23 cellular contexts compared by ENCODE assay signal in the genomic region with DNA sequence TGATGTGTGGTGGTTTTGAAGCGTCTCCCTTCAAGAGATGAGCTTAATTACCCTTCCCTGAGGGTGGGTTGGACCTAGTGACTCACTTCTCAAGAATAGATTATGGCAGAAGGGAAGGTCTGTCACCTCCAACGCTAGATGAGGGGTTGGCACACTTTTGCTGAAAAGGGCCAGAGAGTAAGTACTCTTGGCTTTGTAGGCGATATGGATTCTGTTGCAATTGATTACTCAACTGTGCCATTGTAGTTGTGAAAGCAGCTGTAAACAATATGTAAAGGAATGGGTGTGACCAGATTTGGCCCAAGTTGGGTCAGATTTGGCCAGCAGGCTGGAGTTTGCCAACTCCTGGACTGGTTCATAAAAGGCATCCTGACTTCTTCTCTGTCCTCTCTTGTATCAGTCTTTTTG. TPM values are rescaled to one million over a fixed set of nuclear protein-coding genes. Genes with fewer than 3 reads are reported as not detected.
A peak's percentile ranks its signal among the peaks of the same experiment; 100 is the strongest.
DNase-seq lines count a peak whose midpoint lies in the region; ATAC-seq and TF ChIP-seq lines count a peak whose summit lies in the region.
"Had no signal": no experiment of that assay in that cellular context is flagged by ENCODE, and none has a peak within 500 bp of the region (broad histone marks: within the 10 kb centered on the region; RNA-seq: fewer than 3 reads in every experiment).

No MANE protein-coding gene starts in this region.

- no peak for TF ChIP-seq POLR2A in Peyer's patch (IDR thresholded peaks at IDR 0.05)

- TF ChIP-seq CTCF in Peyer's patch (IDR thresholded peaks at IDR 0.05): no peak

- no peaks in the 10 kb centered on the region for H3K36me3 ChIP-seq in Peyer's patch
- H3K36me3 ChIP-seq: adrenal gland, cardiac muscle cell, prostate gland, tibial artery had no signal

- no peaks in the 10 kb centered on the region for H3K4me1 Mint-ChIP-seq in activated CD4-positive, alpha-beta memory T cell treated with anti-CD3 and anti-CD28 coated beads for 36 hours (ENCODE audit: low read depth)
- no peaks in the 10 kb centered on the region for H3K4me1 Mint-ChIP-seq in activated CD4-positive, alpha-beta memory T cell treated with anti-CD3 and anti-CD28 coated beads, Interleukin-2, amount 10 ng/mL, durations not matched to agents 7 days and 5 days
- H3K4me1 Mint-ChIP-seq in stimulated activated effector memory CD8-positive, alpha-beta T cell treated with anti-CD3 and anti-CD28 coated beads, Interleukin-12 subunit alpha, Interleukin-12 subunit beta, amount 100 ng/mL, for 72 hours: no peaks in the 10 kb centered on the region
- H3K4me1 Mint-ChIP-seq: nephron progenitor cell had no signal

- no peaks in the 10 kb centered on the region for H3K27me3 ChIP-seq in Peyer's patch
- H3K27me3 ChIP-seq: adrenal gland, cardiac muscle cell, tibial artery had no signal

- intact Hi-C loops in activated CD4-positive, alpha-beta memory T cell treated with anti-CD3 and anti-CD28 coated beads for 36 hours (cut with micrococcal nuclease): no loop called here

- no peak overlapping the region for H3K4me3 ChIP-seq in Peyer's patch
- H3K4me3 ChIP-seq: adrenal gland, cardiac muscle cell, GM23338, prostate gland, tibial artery had no signal

- DNase-seq in activated CD4-positive, alpha-beta memory T cell treated with anti-CD3 and anti-CD28 coated beads for 36 hours: peak; percentile 8
- DNase-seq in activated CD4-positive, alpha-beta memory T cell treated with anti-CD3 and anti-CD28 coated beads, Interleukin-2, amount 10 ng/mL, durations not matched to agents 7 days and 5 days: no peak
- DNase-seq in NOMO-1 treated with dmso at 0.1 percent for 144 hours (lab: John Stamatoyannopoulos, UW; ENCODE audit: unreplicated experiment) (peak; percentile 21), fibroblast of peridontal ligament (ENCODE audit: extremely low read depth) (peak; percentile 82), Peyer's patch (no peak), SHP77 treated with DMSO at 0.1 percent for 48 hours (lab: John Stamatoyannopoulos, UW) (no peak)
- DNase-seq in stimulated activated effector memory CD8-positive, alpha-beta T cell treated with anti-CD3 and anti-CD28 coated beads, Interleukin-12 subunit alpha, Interleukin-12 subunit beta, amount 100 ng/mL, for 72 hours (ENCODE audit: low spot score in 2 of 2): no peak
- DNase-seq: activated CD4-positive, CD25-positive, alpha-beta regulatory T cell treated with anti-CD3 and anti-CD28 coated beads, Interleukin-2, amount 50 U/mL, for 72 hours; CD8-positive, alpha-beta T cell; DMS79 treated with DMSO at 0.1 percent for 48 hours; foreskin keratinocyte; mesendoderm; NCI-H2029 treated with DMSO at 0.1 percent for 48 hours; NCI-H524 treated with DMSO at 0.1 percent for 48 hours; nephron progenitor cell; stimulated activated CD4-positive, alpha-beta T cell treated with anti-CD3 and anti-CD28 coated beads, Interleukin-12 subunit alpha, Interleukin-12 subunit beta, amount 100 ng/mL, for 4 hours had no signal

- no peak overlapping the region for H3K4me3 Mint-ChIP-seq in activated CD4-positive, alpha-beta memory T cell treated with anti-CD3 and anti-CD28 coated beads for 36 hours
- no peak overlapping the region for H3K4me3 Mint-ChIP-seq in activated CD4-positive, alpha-beta memory T cell treated with anti-CD3 and anti-CD28 coated beads, Interleukin-2, amount 10 ng/mL, durations not matched to agents 7 days and 5 days
- H3K4me3 Mint-ChIP-seq in stimulated activated effector memory CD8-positive, alpha-beta T cell treated with anti-CD3 and anti-CD28 coated beads, Interleukin-12 subunit alpha, Interleukin-12 subunit beta, amount 100 ng/mL, for 72 hours: no peak overlapping the region
- H3K4me3 Mint-ChIP-seq: CD8-positive, alpha-beta T cell; GM23338; nephron progenitor cell had no signal

- no peak overlapping the region for H3K27ac Mint-ChIP-seq in activated CD4-positive, alpha-beta memory T cell treated with anti-CD3 and anti-CD28 coated beads for 36 hours
- no peak overlapping the region for H3K27ac Mint-ChIP-seq in activated CD4-positive, alpha-beta memory T cell treated with anti-CD3 and anti-CD28 coated beads, Interleukin-2, amount 10 ng/mL, durations not matched to agents 7 days and 5 days
- H3K27ac Mint-ChIP-seq in stimulated activated effector memory CD8-positive, alpha-beta T cell treated with anti-CD3 and anti-CD28 coated beads, Interleukin-12 subunit alpha, Interleukin-12 subunit beta, amount 100 ng/mL, for 72 hours: no peak overlapping the region
- H3K27ac Mint-ChIP-seq: CD8-positive, alpha-beta T cell; GM23338; nephron progenitor cell had no signal

- POLR2A ChIA-PET in activated CD4-positive, alpha-beta memory T cell treated with anti-CD3 and anti-CD28 coated beads for 36 hours (lab: Charles Lee): no interaction called here
- POLR2A ChIA-PET in activated CD4-positive, alpha-beta memory T cell treated with anti-CD3 and anti-CD28 coated beads, Interleukin-2, amount 10 ng/mL, durations not matched to agents 7 days and 5 days (lab: Charles Lee): no interaction called here

- ATAC-seq in stimulated activated effector memory CD8-positive, alpha-beta T cell treated with anti-CD3 and anti-CD28 coated beads, Interleukin-12 subunit alpha, Interleukin-12 subunit beta, amount 100 ng/mL, for 72 hours: peak; percentile 52
- no peak for ATAC-seq in HG03460 (IDR thresholded peaks at IDR 0.05; ENCODE audit: unreplicated experiment)
- ATAC-seq: CD8-positive, alpha-beta T cell; foreskin keratinocyte; GM23338 had no signal

- H3K27me3 Mint-ChIP-seq in activated CD4-positive, alpha-beta memory T cell treated with anti-CD3 and anti-CD28 coated beads for 36 hours: no peaks in the 10 kb centered on the region
- peaks cover 20% of the 10 kb centered on the region for H3K27me3 Mint-ChIP-seq in activated CD4-positive, alpha-beta memory T cell treated with anti-CD3 and anti-CD28 coated beads, Interleukin-2, amount 10 ng/mL, durations not matched to agents 7 days and 5 days

- H3K9me3 ChIP-seq in Peyer's patch: no peaks in the 10 kb centered on the region
- H3K9me3 ChIP-seq: adrenal gland, prostate gland, SK-N-SH, tibial artery had no signal

- H3K27ac ChIP-seq in Peyer's patch: no peak overlapping the region
- H3K27ac ChIP-seq: adrenal gland, cardiac muscle cell, foreskin keratinocyte, tibial artery had no signal

- H3K36me3 Mint-ChIP-seq in activated CD4-positive, alpha-beta memory T cell treated with anti-CD3 and anti-CD28 coated beads for 36 hours: no peaks in the 10 kb centered on the region
- no peaks in the 10 kb centered on the region for H3K36me3 Mint-ChIP-seq in activated CD4-positive, alpha-beta memory T cell treated with anti-CD3 and anti-CD28 coated beads, Interleukin-2, amount 10 ng/mL, durations not matched to agents 7 days and 5 days (ENCODE audit: low read depth)
- H3K36me3 Mint-ChIP-seq in stimulated activated effector memory CD8-positive, alpha-beta T cell treated with anti-CD3 and anti-CD28 coated beads, Interleukin-12 subunit alpha, Interleukin-12 subunit beta, amount 100 ng/mL, for 72 hours: no peaks in the 10 kb centered on the region
- H3K36me3 Mint-ChIP-seq: CD8-positive, alpha-beta T cell had no signal

- CTCF ChIA-PET in activated CD4-positive, alpha-beta memory T cell treated with anti-CD3 and anti-CD28 coated beads for 36 hours (lab: Charles Lee): interaction anchor here (1.2 to 1.5 kb wide), 3 partner anchors 10 to 108 kb away, joined by 3 to 4 read pairs (median 3); no protein-coding TSS in a partner anchor
- CTCF ChIA-PET in activated CD4-positive, alpha-beta memory T cell treated with anti-CD3 and anti-CD28 coated beads, Interleukin-2, amount 10 ng/mL, durations not matched to agents 7 days and 5 days (lab: Charles Lee): interaction anchor here (1.2 kb wide), 2 partner anchors 10 to 11 kb away, joined by 3 to 4 read pairs; no protein-coding TSS in a partner anchor

- no peaks in the 10 kb centered on the region for H3K9me3 Mint-ChIP-seq in activated CD4-positive, alpha-beta memory T cell treated with anti-CD3 and anti-CD28 coated beads for 36 hours
- H3K9me3 Mint-ChIP-seq in activated CD4-positive, alpha-beta memory T cell treated with anti-CD3 and anti-CD28 coated beads, Interleukin-2, amount 10 ng/mL, durations not matched to agents 7 days and 5 days: no peaks in the 10 kb centered on the region
- no peaks in the 10 kb centered on the region for H3K9me3 Mint-ChIP-seq in stimulated activated effector memory CD8-positive, alpha-beta T cell treated with anti-CD3 and anti-CD28 coated beads, Interleukin-12 subunit alpha, Interleukin-12 subunit beta, amount 100 ng/mL, for 72 hours
- H3K9me3 Mint-ChIP-seq: CD8-positive, alpha-beta T cell; GM23338; nephron progenitor cell had no signal

- no peaks in the 10 kb centered on the region for H3K4me1 ChIP-seq in Peyer's patch
- H3K4me1 ChIP-seq: adrenal gland, foreskin keratinocyte, tibial artery had no signal

RNA-seq across cellular contexts. Expression of a gene that starts 53.3 kb away (rescaled TPM):
- not detected for total RNA-seq in activated CD4-positive, alpha-beta memory T cell treated with anti-CD3 and anti-CD28 coated beads for 36 hours
- not detected for total RNA-seq in activated CD4-positive, alpha-beta memory T cell treated with anti-CD3 and anti-CD28 coated beads, Interleukin-2, amount 10 ng/mL, durations not matched to agents 7 days and 5 days
- 1 to 10 TPM in 2 of 4 donors, not detected in 2; 1.4 to 6.6 TPM for total RNA-seq in Peyer's patch
- total RNA-seq: cardiac muscle cell, foreskin keratinocyte had no signal

RNA-seq across cellular contexts. Expression of a gene that starts 59.1 kb away (rescaled TPM):
- total RNA-seq in activated CD4-positive, alpha-beta memory T cell treated with anti-CD3 and anti-CD28 coated beads for 36 hours: not detected
- not detected for total RNA-seq in activated CD4-positive, alpha-beta memory T cell treated with anti-CD3 and anti-CD28 coated beads, Interleukin-2, amount 10 ng/mL, durations not matched to agents 7 days and 5 days
- total RNA-seq in Peyer's patch: under 1 TPM in 2 of 4 donors, not detected in 2; 0.13 to 0.38 TPM
- total RNA-seq: cardiac muscle cell; CD8-positive, alpha-beta T cell; GM23338 had no signal

Comparison
In these comparisons a context has a peak if more than half of its experiments do, and no peak if none do; other contexts are left out.
1. DNase-seq: peak in activated CD4-positive, alpha-beta memory T cell treated with anti-CD3 and anti-CD28 coated beads for 36 hours (single experiment), NOMO-1 treated with dmso at 0.1 percent for 144 hours (single experiment) and fibroblast of peridontal ligament (single experiment); none in activated CD4-positive, alpha-beta memory T cell treated with anti-CD3 and anti-CD28 coated beads, Interleukin-2, amount 10 ng/mL, durations not matched to agents 7 days and 5 days (single experiment), stimulated activated effector memory CD8-positive, alpha-beta T cell treated with anti-CD3 and anti-CD28 coated beads, Interleukin-12 subunit alpha, Interleukin-12 subunit beta, amount 100 ng/mL, for 72 hours (0 of 2), Peyer's patch (0 of 3) and SHP77 treated with DMSO at 0.1 percent for 48 hours (single experiment).